In genomic region chr19:45475537-45476348, GRCh38 we compare ENCODE assay signal across 20 cellular contexts. TPM values are rescaled to one million over a fixed set of nuclear protein-coding genes. Genes with fewer than 3 reads are reported as not detected.
A peak's percentile ranks its signal among the peaks of the same experiment; 100 is the strongest.
DNase-seq lines count a peak whose midpoint lies in the region; ATAC-seq, FAIRE-seq and TF ChIP-seq lines count a peak whose summit lies in the region.
"Had no signal": no experiment of that assay in that cellular context is flagged by ENCODE, and none has a peak within 500 bp of the region (broad histone marks: within the 10 kb centered on the region; RNA-seq: fewer than 3 reads in every experiment).

No MANE protein-coding gene starts in this region.

- peak overlapping the region; percentile 96 for H3K27ac Mint-ChIP-seq in memory B cell

- no peak for FAIRE-seq in bronchial epithelial cell (lab: Jason Lieb, UNC)
- FAIRE-seq: pancreas had no signal

- H3K4me1 Mint-ChIP-seq in memory B cell, result peaks cover 30% of the 10 kb centered on the region

- peaks cover 50 to 59% (median 58%) of the 10 kb centered on the region in 11 experiments for H3K27me3 ChIP-seq in BLaER1 treated with 17β-estradiol and CSF1 and Interleukin-3, amounts not matched to agents 10 nM and 100 nM
- no peaks in the 10 kb centered on the region for H3K27me3 ChIP-seq in GM23248 (replicated peaks; ENCODE audit: insufficient read depth)
- no peaks in the 10 kb centered on the region for H3K27me3 ChIP-seq in bronchial epithelial cell (ENCODE audit: control insufficient read depth, insufficient read depth, low read length)
- H3K27me3 ChIP-seq: ascending aorta, pancreas had no signal

- H3K9me3 ChIP-seq in BLaER1 treated with 17β-estradiol and CSF1 and Interleukin-3, amounts not matched to agents 10 nM and 100 nM (replicated peaks in 1 of 11), result no peaks in the 10 kb centered on the region
- no peaks in the 10 kb centered on the region for H3K9me3 ChIP-seq in GM23248 (ENCODE audit: low read depth)
- H3K9me3 ChIP-seq: ascending aorta, pancreas, thoracic aorta had no signal

- H3K4me3 Mint-ChIP-seq in memory B cell, result no peak overlapping the region

- peak; percentile 0 for ATAC-seq in memory B cell (ENCODE audit: low read depth)
- ATAC-seq in GM19463 (IDR thresholded peaks at IDR 0.05; ENCODE audit: unreplicated experiment), result no peak
- ATAC-seq: pancreas had no signal

- DNase-seq in GM23248, result peak; percentile 41
- peak; percentile 62 for DNase-seq in bronchial epithelial cell (ENCODE audit: low read depth)
- peak in 1 of 2 donors; percentile 53 for DNase-seq in memory B cell (ENCODE audit: low spot score in 2 of 2)
- DNase-seq in NCI-H510A (lab: John Stamatoyannopoulos, UW), result no peak
- DNase-seq in T-helper 1 cell, result no peak
- DNase-seq in cerebellar nuclear complex (lab: John Stamatoyannopoulos, UW), result no peak
- DNase-seq: activated gamma-delta T cell treated with Interleukin-2 at 50 U/mL for 16 hours; DND-41; hippocampal formation; NCI-H1048; NCI-H2107; NCI-H526 treated with DMSO at 0.1 percent for 48 hours; PC-9; stimulated activated CD4-positive, alpha-beta T cell treated with anti-CD3 and anti-CD28 coated beads, Interleukin-4, amount 100 ng/mL, for 24 hours; stimulated activated CD8-positive, alpha-beta memory T cell treated with anti-CD3 and anti-CD28 coated beads, Interleukin-4, amount 100 ng/mL, for 48 hours had no signal

- H3K79me2 ChIP-seq in GM23248 (ENCODE audit: insufficient read depth), result peaks cover 16% of the 10 kb centered on the region; the same call in 1 of the 2 replicates

- no peak overlapping the region for H3K9ac ChIP-seq in BLaER1 treated with 17β-estradiol and CSF1 and Interleukin-3, amounts not matched to agents 10 nM and 100 nM
- no peak overlapping the region for H3K9ac ChIP-seq in GM23248

- peaks cover 3% of the 10 kb centered on the region for H3K27me3 Mint-ChIP-seq in memory B cell

- 87 to 89% methylated on average over 8 of the region's 8 CpGs for WGBS in GM23248 (ENCODE audit: low coverage in 1 of 2, low lambda C conversion rate in 2 of 2, missing lambda C conversion rate in 2 of 2), 2 experiments

- H2AFZ ChIP-seq in GM23248, result no peak overlapping the region
- H2AFZ ChIP-seq: PC-9 had no signal

- H4K20me1 ChIP-seq in BLaER1 treated with 17β-estradiol and CSF1 and Interleukin-3, amounts not matched to agents 10 nM and 100 nM, result peaks cover 0 to 18% (median 4%) of the 10 kb centered on the region in 11 experiments; a peak in 11 of 22 replicates
- H4K20me1 ChIP-seq in GM23248 (ENCODE audit: insufficient read depth), result no peaks in the 10 kb centered on the region

- no peak overlapping the region for H3K4me3 ChIP-seq in BLaER1 treated with 17β-estradiol and CSF1 and Interleukin-3, amounts not matched to agents 10 nM and 100 nM
- H3K4me3 ChIP-seq in GM23248, result no peak overlapping the region
- no peak overlapping the region for H3K4me3 ChIP-seq in bronchial epithelial cell (ENCODE audit: low read depth, low read length)
- H3K4me3 ChIP-seq: ascending aorta, pancreas, PC-9, thoracic aorta had no signal

- peaks cover 19 to 53% (median 45%) of the 10 kb centered on the region in 10 experiments for H3K4me1 ChIP-seq in BLaER1 treated with 17β-estradiol and CSF1 and Interleukin-3, amounts not matched to agents 10 nM and 100 nM
- peaks cover 5% of the 10 kb centered on the region; the same call in 1 of the 2 replicates for H3K4me1 ChIP-seq in GM23248 (ENCODE audit: insufficient read depth)

- H3K9me3 Mint-ChIP-seq in memory B cell, result no peaks in the 10 kb centered on the region

- H3K9me2 ChIP-seq in GM23248 (ENCODE audit: insufficient read depth), result no peaks in the 10 kb centered on the region

- no peak overlapping the region for H3K27ac ChIP-seq in BLaER1 treated with 17β-estradiol and CSF1 and Interleukin-3, amounts not matched to agents 10 nM and 100 nM
- H3K27ac ChIP-seq in GM23248, result no peak overlapping the region
- H3K27ac ChIP-seq: ascending aorta, pancreas, PC-9, thoracic aorta had no signal

- H3K36me3 Mint-ChIP-seq in memory B cell, result peaks cover 7% of the 10 kb centered on the region

- H3K36me3 ChIP-seq in BLaER1 treated with 17β-estradiol and CSF1 and Interleukin-3, amounts not matched to agents 10 nM and 100 nM, result no peaks in the 10 kb centered on the region
- H3K36me3 ChIP-seq in GM23248 (ENCODE audit: low read depth), result no peaks in the 10 kb centered on the region
- H3K36me3 ChIP-seq in bronchial epithelial cell (ENCODE audit: control insufficient read depth, insufficient read depth, low read length), result peaks cover 3% of the 10 kb centered on the region
- H3K36me3 ChIP-seq: ascending aorta, pancreas, thoracic aorta had no signal

- peak overlapping the region in 9 of 11 experiments; percentile 7 to 60 (median 38); a peak in 15 of 22 replicates for H3K4me2 ChIP-seq in BLaER1 treated with 17β-estradiol and CSF1 and Interleukin-3, amounts not matched to agents 10 nM and 100 nM
- no peak overlapping the region for H3K4me2 ChIP-seq in GM23248 (ENCODE audit: unreplicated experiment)
- H3K4me2 ChIP-seq: PC-9 had no signal

- peaks cover 36% of the 10 kb centered on the region for H3F3A ChIP-seq in GM23248 (ENCODE audit: insufficient read depth)

- no peak for TF ChIP-seq CTCF in bronchial epithelial cell (IDR thresholded peaks at IDR 0.05; ENCODE audit: insufficient read depth, low read length, severe bottlenecking)

- in situ Hi-C loops in GM23248 (cut with MboI), result loop anchor here (5.0 kb wide), 1 partner anchor 33 kb away; no protein-coding TSS in a partner anchor

RNA-seq across cellular contexts. Expression of gene FOSB, which starts 7.9 kb away (rescaled TPM):
- 11.9 and 16.1 TPM in 2 replicates for total RNA-seq in GM23248 (2014; rRNA removed; shearing (Covaris generic))
- polyA plus RNA-seq in GM23248 (2016; fragmentation: Nextera tagmentation; extraction: Ambion mirVana), result 4.8 and 8.3 TPM in 2 replicates
- total RNA-seq in bronchial epithelial cell, result 3.6 and 4.2 TPM in 2 replicates

RNA-seq across cellular contexts. Expression of gene RTN2, which starts 21.1 kb away (rescaled TPM):
- total RNA-seq in GM23248 (2014; rRNA removed; shearing (Covaris generic)), result 14.8 and 19.6 TPM in 2 replicates
- polyA plus RNA-seq in GM23248 (2016; fragmentation: Nextera tagmentation; extraction: Ambion mirVana), result 7.8 and 8.2 TPM in 2 replicates
- total RNA-seq in bronchial epithelial cell, result 2.1 and 2.9 TPM in 2 replicates

RNA-seq across cellular contexts. Expression of gene PPM1N, which starts 22.5 kb away (rescaled TPM):
- total RNA-seq in GM23248 (2014; rRNA removed; shearing (Covaris generic)), result 0.32 TPM in 1 of 2 replicates, not detected in the other
- polyA plus RNA-seq in GM23248 (2016; fragmentation: Nextera tagmentation; extraction: Ambion mirVana), result 0.33 and 0.63 TPM in 2 replicates
- 1.4 and 1.6 TPM in 2 replicates for total RNA-seq in bronchial epithelial cell

RNA-seq across cellular contexts. Expression of gene VASP, which starts 31.5 kb away (rescaled TPM):
- 108 and 135 TPM in 2 replicates for total RNA-seq in GM23248 (2014; rRNA removed; shearing (Covaris generic))
- polyA plus RNA-seq in GM23248 (2016; fragmentation: Nextera tagmentation; extraction: Ambion mirVana), result 31.9 and 32.6 TPM in 2 replicates
- 59.0 and 86.0 TPM in 2 replicates for total RNA-seq in bronchial epithelial cell

RNA-seq across cellular contexts. Expression of gene ERCC1, which starts 52.0 kb away (rescaled TPM):
- total RNA-seq in GM23248 (2014; rRNA removed; shearing (Covaris generic)), result 63.0 and 79.8 TPM in 2 replicates
- polyA plus RNA-seq in GM23248 (2016; fragmentation: Nextera tagmentation; extraction: Ambion mirVana), result 89.0 and 90.9 TPM in 2 replicates
- total RNA-seq in bronchial epithelial cell, result 65.0 and 78.5 TPM in 2 replicates

Comparison
In these comparisons a context has a peak if more than half of its experiments do, and no peak if none do; other contexts are left out.
1. DNase-seq: peak in GM23248 (single experiment) and bronchial epithelial cell (single experiment); none in NCI-H510A (single experiment), T-helper 1 cell (0 of 5) and cerebellar nuclear complex (0 of 2).